Comparison of ENCODE assay signal across 8 cellular contexts in the genomic region with DNA sequence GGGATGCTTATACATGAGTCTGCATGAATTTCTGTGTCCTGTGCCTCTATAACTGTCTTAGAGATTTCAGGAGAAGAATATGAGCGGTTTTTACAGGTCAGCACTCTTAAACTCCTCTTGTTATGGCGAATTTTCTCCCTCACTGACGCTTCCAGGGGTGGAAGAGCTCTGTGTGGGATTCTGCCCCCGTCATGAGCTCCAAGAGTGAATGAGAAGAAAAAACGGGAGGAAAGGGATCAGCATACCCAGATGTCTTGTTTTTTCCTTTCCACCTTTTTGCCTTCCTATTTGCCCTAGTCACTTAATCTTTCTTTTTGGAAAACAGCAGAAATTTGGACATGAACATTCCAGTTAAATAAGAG. TPM values are rescaled to one million over a fixed set of nuclear protein-coding genes. Genes with fewer than 3 reads are reported as not detected.
A peak's percentile ranks its signal among the peaks of the same experiment; 100 is the strongest.
DNase-seq lines count a peak whose midpoint lies in the region; ATAC-seq and TF ChIP-seq lines count a peak whose summit lies in the region.

No MANE protein-coding gene starts in this region.

- H3K4me2 ChIP-seq in hepatocyte = peak overlapping the region; percentile 78

- H3K4me1 ChIP-seq in hepatocyte (ENCODE audit: insufficient read depth) = peaks cover 3% of the 10 kb centered on the region

- H4K20me1 ChIP-seq in hepatocyte (ENCODE audit: insufficient read depth, poor library complexity, severe bottlenecking) = no peaks in the 10 kb centered on the region

- no peaks in the 10 kb centered on the region for H3K36me3 ChIP-seq in hepatocyte (replicated peaks; ENCODE audit: insufficient read depth, low read depth)

- H3K36me3 Mint-ChIP-seq in WTC11 = peaks cover 23% of the 10 kb centered on the region
- peaks cover 7% of the 10 kb centered on the region for H3K36me3 Mint-ChIP-seq in stimulated activated effector memory CD8-positive, alpha-beta T cell treated with anti-CD3 and anti-CD28 coated beads, Interleukin-12 subunit alpha, Interleukin-12 subunit beta, amount 100 ng/mL, for 72 hours

- no peaks in the 10 kb centered on the region for H3K27me3 ChIP-seq in hepatocyte

- peaks cover 7% of the 10 kb centered on the region for H3K27me3 Mint-ChIP-seq in WTC11 (ENCODE audit: low read depth)

- H3K79me2 ChIP-seq in hepatocyte = peaks cover 28% of the 10 kb centered on the region

- peak overlapping the region; percentile 76 for H3K4me3 ChIP-seq in hepatocyte

- H3K9me2 ChIP-seq in hepatocyte (replicated peaks; ENCODE audit: insufficient read depth) = no peaks in the 10 kb centered on the region

- TF ChIP-seq CTCF in WTC11 (IDR thresholded peaks at IDR 0.05) (no peak), hepatocyte (IDR thresholded peaks at IDR 0.05; ENCODE audit: poor library complexity) (no peak)

- H3K4me1 Mint-ChIP-seq in WTC11 = peaks cover 16% of the 10 kb centered on the region
- H3K4me1 Mint-ChIP-seq in stimulated activated effector memory CD8-positive, alpha-beta T cell treated with anti-CD3 and anti-CD28 coated beads, Interleukin-12 subunit alpha, Interleukin-12 subunit beta, amount 100 ng/mL, for 72 hours = peaks cover 7% of the 10 kb centered on the region

- H3K27ac ChIP-seq in hepatocyte = peak overlapping the region; percentile 67

- peak; percentile 52 for DNase-seq in DMS79 treated with DMSO at 0.1 percent for 48 hours (lab: John Stamatoyannopoulos, UW)
- no peak for DNase-seq in DMS79 (lab: John Stamatoyannopoulos, UW)
- no peak for DNase-seq in WTC11 (ENCODE audit: low spot score)
- no peak for DNase-seq in hepatocyte (ENCODE audit: low spot score)
- no peak for DNase-seq in stimulated activated effector memory CD8-positive, alpha-beta T cell treated with anti-CD3 and anti-CD28 coated beads, Interleukin-12 subunit alpha, Interleukin-12 subunit beta, amount 100 ng/mL, for 72 hours (ENCODE audit: low spot score in 2 of 2)
- DNase-seq in kidney glomerular epithelial cell (lab: John Stamatoyannopoulos, UW) = no peak
- no peak for DNase-seq in NCI-H774 (lab: John Stamatoyannopoulos, UW)

- H2AFZ ChIP-seq in hepatocyte = peak overlapping the region; percentile 67

- 1% methylated on average over 5 of the region's 5 CpGs for WGBS in hepatocyte (ENCODE audit: low lambda C conversion rate, missing lambda C conversion rate)

- POLR2A ChIA-PET in WTC11 (lab: Charles Lee) = interaction anchor here (1.1 to 2.2 kb wide), 6 partner anchors 10 to 157 kb away, joined by 3 to 16 read pairs (median 6); a partner anchor contains a TSS

- CTCF ChIA-PET in WTC11 (lab: Charles Lee) = interaction anchor here (0.9 to 2.2 kb wide), 13 partner anchors 14 to 281 kb away, joined by 3 to 16 read pairs (median 4); a partner anchor contains a TSS

- peak overlapping the region; percentile 92 for H3K4me3 Mint-ChIP-seq in WTC11
- H3K4me3 Mint-ChIP-seq in stimulated activated effector memory CD8-positive, alpha-beta T cell treated with anti-CD3 and anti-CD28 coated beads, Interleukin-12 subunit alpha, Interleukin-12 subunit beta, amount 100 ng/mL, for 72 hours = peak overlapping the region; percentile 95

- peak overlapping the region; percentile 42 for H3K27ac Mint-ChIP-seq in WTC11
- H3K27ac Mint-ChIP-seq in stimulated activated effector memory CD8-positive, alpha-beta T cell treated with anti-CD3 and anti-CD28 coated beads, Interleukin-12 subunit alpha, Interleukin-12 subunit beta, amount 100 ng/mL, for 72 hours = peak overlapping the region; percentile 87

- no peaks in the 10 kb centered on the region for H3K9me3 ChIP-seq in hepatocyte (ENCODE audit: low read depth)

- ATAC-seq in WTC11 (no peak), GM18505 (IDR thresholded peaks at IDR 0.05; ENCODE audit: unreplicated experiment) (no peak)
- no peak for ATAC-seq in stimulated activated effector memory CD8-positive, alpha-beta T cell treated with anti-CD3 and anti-CD28 coated beads, Interleukin-12 subunit alpha, Interleukin-12 subunit beta, amount 100 ng/mL, for 72 hours

- no peak for TF ChIP-seq POLR2A in GM18505 (IDR thresholded peaks at IDR 0.05; ENCODE audit: borderline replicate concordance, extremely low read depth, insufficient read depth, insufficient read length)

- peaks cover 7% of the 10 kb centered on the region for H3K9me3 Mint-ChIP-seq in WTC11
- H3K9me3 Mint-ChIP-seq in stimulated activated effector memory CD8-positive, alpha-beta T cell treated with anti-CD3 and anti-CD28 coated beads, Interleukin-12 subunit alpha, Interleukin-12 subunit beta, amount 100 ng/mL, for 72 hours = no peaks in the 10 kb centered on the region

TF ChIP-seq in WTC11, 78 proteins besides CTCF, POLR2A, EP300 and RAD21:
- TF ChIP-seq, protein P1, sequence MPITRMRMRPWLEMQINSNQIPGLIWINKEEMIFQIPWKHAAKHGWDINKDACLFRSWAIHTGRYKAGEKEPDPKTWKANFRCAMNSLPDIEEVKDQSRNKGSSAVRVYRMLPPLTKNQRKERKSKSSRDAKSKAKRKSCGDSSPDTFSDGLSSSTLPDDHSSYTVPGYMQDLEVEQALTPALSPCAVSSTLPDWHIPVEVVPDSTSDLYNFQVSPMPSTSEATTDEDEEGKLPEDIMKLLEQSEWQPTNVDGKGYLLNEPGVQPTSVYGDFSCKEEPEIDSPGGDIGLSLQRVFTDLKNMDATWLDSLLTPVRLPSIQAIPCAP (CRISPR knock-in tag; IDR thresholded peaks at IDR 0.05) = no peak
- TF ChIP-seq ZNF219 (CRISPR knock-in tag; IDR thresholded peaks at IDR 0.05; ENCODE audit: borderline replicate concordance) = no peak
- TF ChIP-seq CREB1 (CRISPR knock-in tag; IDR thresholded peaks at IDR 0.05) = no peak
- no peak for TF ChIP-seq TEAD4 (CRISPR knock-in tag; IDR thresholded peaks at IDR 0.05)
TF ChIP-seq in WTC11: peak in this region for 0.

RNA-seq across cellular contexts. Expression of a gene that starts 0.7 kb away (rescaled TPM):
- total RNA-seq in WTC11 (2021) (99.3 to 109 TPM (median 108 TPM) in 3 replicates), hepatocyte (45.6 and 49.1 TPM in 2 replicates)
- polyA plus RNA-seq in hepatocyte = 51.9 and 57.0 TPM in 2 replicates

RNA-seq across cellular contexts. Expression of a gene that starts 13.9 kb away (rescaled TPM):
- total RNA-seq in WTC11 (2021) (20.4 to 23.3 TPM (median 21.3 TPM) in 3 replicates), hepatocyte (14.4 and 16.9 TPM in 2 replicates)
- polyA plus RNA-seq in hepatocyte = 3.9 and 5.0 TPM in 2 replicates

RNA-seq across cellular contexts. Expression of a gene that starts 37.5 kb away (rescaled TPM):
- total RNA-seq in WTC11 (2021) = 7.4 to 11.3 TPM (median 8.8 TPM) in 3 replicates
- 22.4 and 27.2 TPM in 2 replicates for total RNA-seq in hepatocyte
- polyA plus RNA-seq in hepatocyte = 24.8 and 29.0 TPM in 2 replicates
